ENCODE assay signal across 14 cellular contexts in the genomic region with DNA sequence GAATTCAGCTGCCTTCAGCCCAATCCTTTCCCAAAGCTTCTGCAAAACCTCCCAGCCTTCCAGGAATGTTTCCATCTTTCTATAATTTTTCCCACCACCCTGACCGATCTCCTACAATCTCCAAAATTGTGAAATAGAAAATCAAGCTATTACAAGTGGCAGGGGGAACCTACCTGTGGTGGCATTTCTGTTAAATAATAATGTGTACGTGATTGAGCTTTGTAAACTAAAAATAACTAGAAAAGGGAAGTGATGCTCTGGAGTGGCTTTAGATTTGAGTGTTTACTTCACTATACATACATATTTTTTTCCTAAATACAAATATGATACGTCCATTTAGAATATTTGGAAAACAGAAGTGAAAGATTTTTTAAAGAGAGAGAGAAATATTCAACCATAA.
A peak's percentile ranks its signal among the peaks of the same experiment; 100 is the strongest.
DNase-seq lines count a peak whose midpoint lies in the region; ATAC-seq lines count a peak whose summit lies in the region.
"Had no signal": no experiment of that assay in that cellular context is flagged by ENCODE, and none has a peak within 500 bp of the region (broad histone marks: within the 10 kb centered on the region; RNA-seq: fewer than 3 reads in every experiment).

No MANE protein-coding gene starts in this region.

- no peak overlapping the region for H3K4me3 ChIP-seq in Karpas-422 (ENCODE audit: low read length)
- H3K4me3 ChIP-seq: left lung had no signal

- no peak overlapping the region for H2AFZ ChIP-seq in Karpas-422 (ENCODE audit: low read length)
- H2AFZ ChIP-seq: parathyroid adenoma had no signal

- H3K27ac ChIP-seq in Karpas-422 (ENCODE audit: low read length), result no peak overlapping the region
- H3K27ac ChIP-seq: C4-2B, left lung, parathyroid adenoma had no signal

- DNase-seq in Karpas-422 (peak; percentile 32), activated gamma-delta T cell (lab: John Stamatoyannopoulos, UW) (no peak), medulla oblongata (ENCODE audit: extremely low spot score) (no peak)
- DNase-seq in natural killer cell treated with Interleukin-12 subunit alpha and Interleukin-12 subunit beta and Interleukin-15 and Interleukin-18, amount 100 ng/mL, for 72 hours (ENCODE audit: low spot score), result no peak
- no peak for DNase-seq in activated T-helper 2 cell treated with anti-CD3 and anti-CD28 coated beads, Interferon-gamma antibody, Interleukin-2, Interleukin-4, amounts not matched to agents 10 μg/mL and 5 μg/mL and 100 μg/mL, durations not matched to agents 14 hours and 24 hours and 36 hours (ENCODE audit: low spot score)
- DNase-seq: activated naive CD4-positive, alpha-beta T cell treated with anti-CD3 and anti-CD28 coated beads, Interleukin-2, amount 10 ng/mL, durations not matched to agents 7 days and 5 days; NCI-H2081 treated with DMSO at 0.1 percent for 48 hours had no signal

- H3K9ac ChIP-seq in Karpas-422 (ENCODE audit: low read length), result no peak overlapping the region
- H3K9ac ChIP-seq: parathyroid adenoma had no signal

- 0 out of 2 replicates have a peak, but pooled peaks cover 3% of the 10 kb centered on the region for H3K9me3 ChIP-seq in Karpas-422 (ENCODE audit: low read length)
- H3K9me3 ChIP-seq: left lung had no signal

- H3K36me3 Mint-ChIP-seq in natural killer cell treated with Interleukin-12 subunit alpha and Interleukin-12 subunit beta and Interleukin-15 and Interleukin-18, amount 100 ng/mL, for 72 hours, result no peaks in the 10 kb centered on the region
- no peaks in the 10 kb centered on the region for H3K36me3 Mint-ChIP-seq in activated T-helper 2 cell treated with anti-CD3 and anti-CD28 coated beads, Interferon-gamma antibody, Interleukin-2, Interleukin-4, amounts not matched to agents 10 μg/mL and 5 μg/mL and 100 μg/mL, durations not matched to agents 14 hours and 24 hours and 36 hours (ENCODE audit: low read depth)
- H3K36me3 Mint-ChIP-seq: activated naive CD4-positive, alpha-beta T cell treated with anti-CD3 and anti-CD28 coated beads, Interleukin-2, amount 10 ng/mL, durations not matched to agents 7 days and 5 days; WTC11 had no signal

- peaks cover 23% of the 10 kb centered on the region for H3K9me3 Mint-ChIP-seq in natural killer cell treated with Interleukin-12 subunit alpha and Interleukin-12 subunit beta and Interleukin-15 and Interleukin-18, amount 100 ng/mL, for 72 hours
- H3K9me3 Mint-ChIP-seq in activated T-helper 2 cell treated with anti-CD3 and anti-CD28 coated beads, Interferon-gamma antibody, Interleukin-2, Interleukin-4, amounts not matched to agents 10 μg/mL and 5 μg/mL and 100 μg/mL, durations not matched to agents 14 hours and 24 hours and 36 hours, result peaks cover 4% of the 10 kb centered on the region
- H3K9me3 Mint-ChIP-seq: activated naive CD4-positive, alpha-beta T cell treated with anti-CD3 and anti-CD28 coated beads, Interleukin-2, amount 10 ng/mL, durations not matched to agents 7 days and 5 days; WTC11 had no signal

- H3K4me1 Mint-ChIP-seq in natural killer cell treated with Interleukin-12 subunit alpha and Interleukin-12 subunit beta and Interleukin-15 and Interleukin-18, amount 100 ng/mL, for 72 hours (ENCODE audit: low read depth in 2 of 2), result no peaks in the 10 kb centered on the region
- H3K4me1 Mint-ChIP-seq in activated T-helper 2 cell treated with anti-CD3 and anti-CD28 coated beads, Interferon-gamma antibody, Interleukin-2, Interleukin-4, amounts not matched to agents 10 μg/mL and 5 μg/mL and 100 μg/mL, durations not matched to agents 14 hours and 24 hours and 36 hours (ENCODE audit: low read depth), result no peaks in the 10 kb centered on the region
- H3K4me1 Mint-ChIP-seq: activated naive CD4-positive, alpha-beta T cell treated with anti-CD3 and anti-CD28 coated beads, Interleukin-2, amount 10 ng/mL, durations not matched to agents 7 days and 5 days had no signal

- H3K4me1 ChIP-seq in Karpas-422 (ENCODE audit: low read length), result no peaks in the 10 kb centered on the region
- H3K4me1 ChIP-seq: left lung, parathyroid adenoma had no signal

- H3K9me2 ChIP-seq in Karpas-422 (replicated peaks; ENCODE audit: insufficient read depth, low read length), result no peaks in the 10 kb centered on the region

- no peak overlapping the region for H3K4me3 Mint-ChIP-seq in natural killer cell treated with Interleukin-12 subunit alpha and Interleukin-12 subunit beta and Interleukin-15 and Interleukin-18, amount 100 ng/mL, for 72 hours
- no peak overlapping the region for H3K4me3 Mint-ChIP-seq in activated T-helper 2 cell treated with anti-CD3 and anti-CD28 coated beads, Interferon-gamma antibody, Interleukin-2, Interleukin-4, amounts not matched to agents 10 μg/mL and 5 μg/mL and 100 μg/mL, durations not matched to agents 14 hours and 24 hours and 36 hours (ENCODE audit: low read depth)
- H3K4me3 Mint-ChIP-seq: activated naive CD4-positive, alpha-beta T cell treated with anti-CD3 and anti-CD28 coated beads, Interleukin-2, amount 10 ng/mL, durations not matched to agents 7 days and 5 days; WTC11 had no signal

- H3K27me3 Mint-ChIP-seq in natural killer cell treated with Interleukin-12 subunit alpha and Interleukin-12 subunit beta and Interleukin-15 and Interleukin-18, amount 100 ng/mL, for 72 hours, result no peaks in the 10 kb centered on the region
- H3K27me3 Mint-ChIP-seq in activated T-helper 2 cell treated with anti-CD3 and anti-CD28 coated beads, Interferon-gamma antibody, Interleukin-2, Interleukin-4, amounts not matched to agents 10 μg/mL and 5 μg/mL and 100 μg/mL, durations not matched to agents 14 hours and 24 hours and 36 hours (ENCODE audit: low read depth), result no peaks in the 10 kb centered on the region
- H3K27me3 Mint-ChIP-seq: activated naive CD4-positive, alpha-beta T cell treated with anti-CD3 and anti-CD28 coated beads, Interleukin-2, amount 10 ng/mL, durations not matched to agents 7 days and 5 days had no signal

- no peaks in the 10 kb centered on the region for H4K20me1 ChIP-seq in Karpas-422 (ENCODE audit: insufficient read depth, low read depth, low read length)

- no peaks in the 10 kb centered on the region for H3K27me3 ChIP-seq in Karpas-422 (ENCODE audit: low read length)
- H3K27me3 ChIP-seq: left lung had no signal

- no peak overlapping the region for H3K27ac Mint-ChIP-seq in natural killer cell treated with Interleukin-12 subunit alpha and Interleukin-12 subunit beta and Interleukin-15 and Interleukin-18, amount 100 ng/mL, for 72 hours
- H3K27ac Mint-ChIP-seq in activated T-helper 2 cell treated with anti-CD3 and anti-CD28 coated beads, Interferon-gamma antibody, Interleukin-2, Interleukin-4, amounts not matched to agents 10 μg/mL and 5 μg/mL and 100 μg/mL, durations not matched to agents 14 hours and 24 hours and 36 hours, result no peak overlapping the region
- H3K27ac Mint-ChIP-seq: activated naive CD4-positive, alpha-beta T cell treated with anti-CD3 and anti-CD28 coated beads, Interleukin-2, amount 10 ng/mL, durations not matched to agents 7 days and 5 days; WTC11 had no signal

- no peak overlapping the region for H3K4me2 ChIP-seq in Karpas-422 (ENCODE audit: low read depth, low read length, poor library complexity, severe bottlenecking)

- H3K36me3 ChIP-seq in Karpas-422 (ENCODE audit: insufficient read depth, low read length), result no peaks in the 10 kb centered on the region
- H3K36me3 ChIP-seq: left lung had no signal

- H3K79me2 ChIP-seq in Karpas-422 (ENCODE audit: low read length), result no peaks in the 10 kb centered on the region
- H3K79me2 ChIP-seq: parathyroid adenoma had no signal

- intact Hi-C loops in activated T-helper 2 cell treated with anti-CD3 and anti-CD28 coated beads, Interferon-gamma antibody, Interleukin-2, Interleukin-4, amounts not matched to agents 10 μg/mL and 5 μg/mL and 100 μg/mL, durations not matched to agents 14 hours and 24 hours and 36 hours (cut with micrococcal nuclease), result no loop called here

- ATAC-seq in GM18511 (IDR thresholded peaks at IDR 0.05; ENCODE audit: unreplicated experiment) (peak; percentile 78), GM21381 (IDR thresholded peaks at IDR 0.05; ENCODE audit: unreplicated experiment) (peak; percentile 81), HG02981 (IDR thresholded peaks at IDR 0.05; ENCODE audit: unreplicated experiment) (peak; percentile 84)
- no peak for ATAC-seq in natural killer cell treated with Interleukin-12 subunit alpha and Interleukin-12 subunit beta and Interleukin-15 and Interleukin-18, amount 100 ng/mL, for 72 hours
- ATAC-seq: left lung, WTC11 had no signal

Comparison
In these comparisons a context has a peak if more than half of its experiments do, and no peak if none do; other contexts are left out.
1. ATAC-seq: peak in GM18511 (single experiment), GM21381 (single experiment) and HG02981 (single experiment); none in natural killer cell treated with Interleukin-12 subunit alpha and Interleukin-12 subunit beta and Interleukin-15 and Interleukin-18, amount 100 ng/mL, for 72 hours (0 of 2).